In genomic region chr12:70788774-70789173, GRCh38 we compare ENCODE assay signal across 1 cellular context.
TF ChIP-seq lines count a peak whose summit lies in the region.

No MANE protein-coding gene starts in this region.

TF ChIP-seq in WTC11, 78 proteins besides CTCF, POLR2A, EP300 and RAD21 (continued from another document):
- TF ChIP-seq GRHL2 (CRISPR knock-in tag; IDR thresholded peaks at IDR 0.05; ENCODE audit: insufficient replicate concordance, severe bottlenecking) = no peak
- TF ChIP-seq PREB (CRISPR knock-in tag; IDR thresholded peaks at IDR 0.05; ENCODE audit: borderline replicate concordance) = no peak
- TF ChIP-seq ZBTB21 (CRISPR knock-in tag; IDR thresholded peaks at IDR 0.05; ENCODE audit: borderline replicate concordance) = no peak
- TF ChIP-seq TEAD4 (CRISPR knock-in tag; IDR thresholded peaks at IDR 0.05) = no peak
- TF ChIP-seq IRF2 (CRISPR knock-in tag; IDR thresholded peaks at IDR 0.05; ENCODE audit: borderline replicate concordance, low read depth) = no peak
- TF ChIP-seq JAZF1 (CRISPR knock-in tag; IDR thresholded peaks at IDR 0.05) = no peak
- no peak for TF ChIP-seq CREB1 (CRISPR knock-in tag; IDR thresholded peaks at IDR 0.05)
- no peak for TF ChIP-seq CBFB (CRISPR knock-in tag; IDR thresholded peaks at IDR 0.05; ENCODE audit: low read depth)
